ENCODE assay signal across 1 cellular context in genomic region chr10:132133005-132133404, GRCh38.
TF ChIP-seq lines count a peak whose summit lies in the region.

No MANE protein-coding gene starts in this region.

TF ChIP-seq in SK-N-SH treated with all-trans-retinoic acid at 6 μM for 48 hours, 23 proteins besides CTCF, POLR2A, EP300 and RAD21 (continued from another document):
- TF ChIP-seq POU6F1 (CRISPR knock-in tag; IDR thresholded peaks at IDR 0.05; ENCODE audit: borderline replicate concordance, low read depth) (no peak), RARB (CRISPR knock-in tag; IDR thresholded peaks at IDR 0.05) (no peak), ZNF8 (CRISPR knock-in tag; IDR thresholded peaks at IDR 0.05) (no peak)
TF ChIP-seq in SK-N-SH treated with all-trans-retinoic acid at 6 μM for 48 hours: peak in this region for 0.
